Comparison of ENCODE assay signal across 8 cellular contexts in genomic region chrX:108736509-108737479, GRCh38. TPM values are rescaled to one million over a fixed set of nuclear protein-coding genes. Genes with fewer than 3 reads are reported as not detected.
DNase-seq lines count a peak whose midpoint lies in the region; ATAC-seq lines count a peak whose summit lies in the region.

Gene IRS4 (minus strand): TSS chrX:108736563.

- H3K4me3 ChIP-seq in skeletal muscle satellite cell (ENCODE audit: low read length), result peak within 1 kb of the TSS; percentile 62

- DNase-seq in NCI-H2081 (lab: John Stamatoyannopoulos, UW), result peak; percentile 44 to 46
- DNase-seq in NCI-H2081 treated with DMSO at 0.1 percent for 48 hours (lab: John Stamatoyannopoulos, UW), result no peak
- DNase-seq in SK-MEL-5 (ENCODE audit: low read depth, low spot score), result peak; percentile 28
- peak in 34 of 51 donors; percentile 0 to 76 (median 30) for DNase-seq in hypothalamus (lab: John Stamatoyannopoulos, UW)
- no peak for DNase-seq in T-helper 2 cell

- in situ Hi-C loops in SK-MEL-5 (cut with HindIII; ENCODE audit: low pct_unique_long_range_greater_than_20kb, low sequenced_read_pairs), result no loop called here

- H3K27me3 ChIP-seq in skeletal muscle satellite cell (ENCODE audit: control insufficient read depth, insufficient read depth, low read length), result peaks cover 84% of the 10 kb centered on the region

- no peaks in the 10 kb centered on the region for H3K36me3 ChIP-seq in skeletal muscle satellite cell (ENCODE audit: insufficient read depth, low read length)

- no peaks in the 10 kb centered on the region for H3K4me1 ChIP-seq in skeletal muscle satellite cell (ENCODE audit: control insufficient read depth, insufficient read depth, low read length)

- ATAC-seq in GM19328 (IDR thresholded peaks at IDR 0.05; ENCODE audit: unreplicated experiment) (no peak), GM21576 (IDR thresholded peaks at IDR 0.05; ENCODE audit: unreplicated experiment) (no peak)

- H3K9me3 ChIP-seq in skeletal muscle satellite cell (replicated peaks; ENCODE audit: low read length), result no peaks in the 10 kb centered on the region

- H3K4me2 ChIP-seq in skeletal muscle satellite cell (ENCODE audit: low read length), result peak within 1 kb of the TSS; percentile 80

- no peak within 1 kb of the TSS for H3K9ac ChIP-seq in skeletal muscle satellite cell (ENCODE audit: low read depth, low read length)

RNA-seq across cellular contexts. Expression of gene IRS4, which starts in this region (rescaled TPM):
- 0.08 TPM in 1 of 2 replicates, not detected in the other for total RNA-seq in SK-MEL-5 (2014; rRNA removed; shearing (Covaris generic))
- polyA plus RNA-seq in SK-MEL-5 (2015; cell fraction: cytosol; rRNA removed), result 0.02 TPM in 1 of 2 replicates, not detected in the other
- polyA plus RNA-seq in SK-MEL-5 (2015; cell fraction: nucleus; rRNA removed), result not detected in 2 replicates
- not detected in 2 replicates for total RNA-seq in skeletal muscle satellite cell (2012; rRNA removed)

Comparison
In these comparisons a context has a peak if more than half of its experiments do, and no peak if none do; other contexts are left out.
1. DNase-seq: peak in NCI-H2081 (2 of 2) and hypothalamus (34 of 51); none in NCI-H2081 treated with DMSO at 0.1 percent for 48 hours (single experiment) and T-helper 2 cell (0 of 5).
2. Peak in DNase-seq in SK-MEL-5; RNA of the gene not detected or under 1 TPM.